16 cellular contexts compared by ENCODE assay signal in the genomic region with DNA sequence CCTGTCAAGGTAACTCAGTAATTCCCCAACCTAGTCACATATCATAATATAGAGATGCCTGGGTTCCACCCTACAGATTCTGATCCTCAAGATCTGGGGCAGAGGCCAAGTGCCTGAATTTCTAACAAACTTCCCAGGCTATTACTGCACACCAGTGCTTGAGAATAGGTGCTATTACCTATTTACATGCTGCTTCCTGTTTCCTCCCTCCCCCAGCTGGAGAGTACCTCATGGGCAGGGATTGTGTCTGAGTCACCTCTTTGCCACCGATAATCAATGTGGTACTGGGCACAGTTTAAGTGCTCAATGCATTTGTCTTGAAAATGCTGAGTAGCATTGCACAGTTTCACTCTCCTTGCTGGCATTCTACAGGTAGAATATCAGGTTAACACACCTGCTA.
DNase-seq lines count a peak whose midpoint lies in the region; ATAC-seq and TF ChIP-seq lines count a peak whose summit lies in the region.
"Had no signal": no experiment of that assay in that cellular context is flagged by ENCODE, and none has a peak within 500 bp of the region (broad histone marks: within the 10 kb centered on the region; RNA-seq: fewer than 3 reads in every experiment).

No MANE protein-coding gene starts in this region.

- POLR2A ChIA-PET in activated CD4-positive, alpha-beta T cell treated with anti-CD3 and anti-CD28 coated beads for 36 hours (lab: Charles Lee), result no interaction called here
- POLR2A ChIA-PET in MCF 10A (lab: Yijun Ruan, JAX), result no interaction called here

- CTCF ChIA-PET in activated CD4-positive, alpha-beta T cell treated with anti-CD3 and anti-CD28 coated beads for 36 hours (lab: Charles Lee), result no interaction called here
- CTCF ChIA-PET in MCF 10A (lab: Yijun Ruan, JAX), result interaction anchor here (0.7 kb wide), 1 partner anchor 365 kb away, joined by 4 read pairs; no protein-coding TSS in a partner anchor

- H3K36me3 Mint-ChIP-seq in activated CD4-positive, alpha-beta T cell treated with anti-CD3 and anti-CD28 coated beads for 36 hours (ENCODE audit: low read depth), result no peaks in the 10 kb centered on the region
- H3K36me3 Mint-ChIP-seq in MCF 10A (ENCODE audit: insufficient read depth, unreplicated experiment), result no peaks in the 10 kb centered on the region
- H3K36me3 Mint-ChIP-seq: CD8-positive, alpha-beta T cell had no signal

- H3K4me1 Mint-ChIP-seq in activated CD4-positive, alpha-beta T cell treated with anti-CD3 and anti-CD28 coated beads for 36 hours, result no peaks in the 10 kb centered on the region
- H3K4me1 Mint-ChIP-seq in MCF 10A (ENCODE audit: insufficient read depth, unreplicated experiment), result no peaks in the 10 kb centered on the region

- intact Hi-C loops in left colon (cut with DNase I, micrococcal nuclease) (no loop called here), MCF 10A (cut with micrococcal nuclease) (no loop called here)
- intact Hi-C loops in activated CD4-positive, alpha-beta T cell treated with anti-CD3 and anti-CD28 coated beads for 36 hours (cut with DNase I, micrococcal nuclease), result no loop called here

- ATAC-seq in left colon, result peak; percentile 74
- no peak for ATAC-seq in activated CD4-positive, alpha-beta T cell treated with anti-CD3 and anti-CD28 coated beads for 36 hours
- ATAC-seq: CD8-positive, alpha-beta T cell; PC-3 had no signal

- BruUV-seq in MCF 10A (replicated peaks; lab: Mats Ljungman, UMichigan), result no TSS peak

- H3K9me3 Mint-ChIP-seq in activated CD4-positive, alpha-beta T cell treated with anti-CD3 and anti-CD28 coated beads for 36 hours (ENCODE audit: low read depth), result no peaks in the 10 kb centered on the region
- peaks cover 34% of the 10 kb centered on the region for H3K9me3 Mint-ChIP-seq in MCF 10A (ENCODE audit: unreplicated experiment)
- H3K9me3 Mint-ChIP-seq: CD8-positive, alpha-beta T cell; T-helper 1 cell treated with Interleukin-12 subunit alpha and Interleukin-12 subunit beta and Interleukin-4 antibody, amounts not matched to agents 30 μg/mL and 1 μg/mL, for 36 hours had no signal

- no peak overlapping the region for H3K27ac Mint-ChIP-seq in activated CD4-positive, alpha-beta T cell treated with anti-CD3 and anti-CD28 coated beads for 36 hours
- H3K27ac Mint-ChIP-seq in MCF 10A (ENCODE audit: low read depth, unreplicated experiment), result no peak overlapping the region
- H3K27ac Mint-ChIP-seq: CD8-positive, alpha-beta T cell; T-helper 1 cell treated with Interleukin-12 subunit alpha and Interleukin-12 subunit beta and Interleukin-4 antibody, amounts not matched to agents 30 μg/mL and 1 μg/mL, for 36 hours had no signal

- H3K27me3 Mint-ChIP-seq in activated CD4-positive, alpha-beta T cell treated with anti-CD3 and anti-CD28 coated beads for 36 hours, result peaks cover 11% of the 10 kb centered on the region
- H3K27me3 Mint-ChIP-seq in MCF 10A (ENCODE audit: insufficient read depth, unreplicated experiment), result no peaks in the 10 kb centered on the region

- DNase-seq in NCI-H748 (lab: John Stamatoyannopoulos, UW; ENCODE audit: unreplicated experiment), result peak; percentile 2
- DNase-seq in NCI-H748 treated with DMSO at 0.1 percent for 48 hours (lab: John Stamatoyannopoulos, UW), result no peak
- DNase-seq in NCI-H69 (lab: John Stamatoyannopoulos, UW), result peak; percentile 53
- no peak for DNase-seq in left colon
- DNase-seq in activated CD4-positive, alpha-beta T cell treated with anti-CD3 and anti-CD28 coated beads for 36 hours, result no peak
- no peak for DNase-seq in NCI-H2107 (lab: John Stamatoyannopoulos, UW)
- DNase-seq in MCF 10A (ENCODE audit: unreplicated experiment), result no peak
- DNase-seq: CD8-positive, alpha-beta T cell; KG1; NCI-H1417 treated with DMSO at 0.1 percent for 48 hours; NCI-H2029; NCI-H2227 treated with DMSO at 0.1 percent for 48 hours; NCI-H524 treated with DMSO at 0.1 percent for 48 hours; PC-3; SJCRH30 had no signal

- no peak overlapping the region for H3K4me3 Mint-ChIP-seq in activated CD4-positive, alpha-beta T cell treated with anti-CD3 and anti-CD28 coated beads for 36 hours
- no peak overlapping the region for H3K4me3 Mint-ChIP-seq in MCF 10A (ENCODE audit: unreplicated experiment)
- H3K4me3 Mint-ChIP-seq: CD8-positive, alpha-beta T cell; T-helper 1 cell treated with Interleukin-12 subunit alpha and Interleukin-12 subunit beta and Interleukin-4 antibody, amounts not matched to agents 30 μg/mL and 1 μg/mL, for 36 hours had no signal

- TF ChIP-seq CTCF in MCF 10A (IDR thresholded peaks at IDR 0.05; ENCODE audit: unreplicated experiment), result no peak

Comparison
In these comparisons a context has a peak if more than half of its experiments do, and no peak if none do; other contexts are left out.
1. DNase-seq: peak in NCI-H748 (single experiment) and NCI-H69 (single experiment); none in NCI-H748 treated with DMSO at 0.1 percent for 48 hours (single experiment), left colon (0 of 2), activated CD4-positive, alpha-beta T cell treated with anti-CD3 and anti-CD28 coated beads for 36 hours (single experiment), NCI-H2107 (single experiment) and MCF 10A (single experiment).